Comparison of ENCODE assay signal across 21 cellular contexts in genomic region chr21:45629046-45629981, GRCh38. TPM values are rescaled to one million over a fixed set of nuclear protein-coding genes. Genes with fewer than 3 reads are reported as not detected.
A peak's percentile ranks its signal among the peaks of the same experiment; 100 is the strongest.
DNase-seq lines count a peak whose midpoint lies in the region; ATAC-seq and TF ChIP-seq lines count a peak whose summit lies in the region.
"Had no signal": no experiment of that assay in that cellular context is flagged by ENCODE, and none has a peak within 500 bp of the region (broad histone marks: within the 10 kb centered on the region; RNA-seq: fewer than 3 reads in every experiment).

No MANE protein-coding gene starts in this region.

- H2AK5ac ChIP-seq in neuronal stem cell (ENCODE audit: low read depth, low read length) = peak overlapping the region; percentile 81

- intact Hi-C loops in vagina (cut with DNase I) (no loop called here), Right ventricle myocardium inferior (cut with DNase I) (no loop called here)

- DNase-seq in GM13977 (ENCODE audit: low spot score) (peak; percentile 7), coronary artery (ENCODE audit: low spot score) (peak; percentile 54), neuronal stem cell (ENCODE audit: low spot score) (no peak), vagina (ENCODE audit: extremely low spot score in 2 of 2) (peak; percentile 75 to 85), GM20000 (ENCODE audit: low spot score) (no peak), Right ventricle myocardium inferior (ENCODE audit: missing footprints) (no peak), erythroblast (lab: John Stamatoyannopoulos, UW) (no peak)
- DNase-seq: CD8-positive, alpha-beta memory T cell; GF-D8; IMR-90; Karpas-422; NCI-H1105; NCI-H1694 treated with DMSO at 0.1 percent for 48 hours; NCI-H2107; NCI-H2227 treated with DMSO at 0.1 percent for 48 hours; NCI-H524; Right ventricle myocardium superior; SK-N-SH had no signal

- H3K79me1 ChIP-seq in neuronal stem cell (ENCODE audit: low read depth, low read length) = no peaks in the 10 kb centered on the region

- H3K9ac ChIP-seq in neuronal stem cell (ENCODE audit: low read depth, low read length, poor library complexity) = no peak overlapping the region
- H3K9ac ChIP-seq: SK-N-SH had no signal

- no peak for TF ChIP-seq CTCF in GM13977 (IDR thresholded peaks at IDR 0.05; ENCODE audit: extremely low read depth, insufficient read depth, missing control alignments)
- TF ChIP-seq CTCF in coronary artery (IDR thresholded peaks at IDR 0.05) = no peak
- TF ChIP-seq CTCF in vagina (IDR thresholded peaks at IDR 0.05) = no peak
- no peak for TF ChIP-seq CTCF in GM20000 (IDR thresholded peaks at IDR 0.05; ENCODE audit: extremely low read depth, missing control alignments)

- peak overlapping the region; percentile 22 for H2BK12ac ChIP-seq in neuronal stem cell (ENCODE audit: low read length)

- peak overlapping the region; percentile 80 for H3K18ac ChIP-seq in neuronal stem cell (ENCODE audit: low read length)

- no peaks in the 10 kb centered on the region for H3K36me3 ChIP-seq in neuronal stem cell (replicated peaks in 1 of 2; ENCODE audit: control insufficient read depth in 2 of 2, insufficient read depth in 2 of 2, low read length in 2 of 2)
- H3K36me3 ChIP-seq in vagina = no peaks in the 10 kb centered on the region
- H3K36me3 ChIP-seq: HAP-1 had no signal

- H3K27ac ChIP-seq in coronary artery (no peak overlapping the region), neuronal stem cell (replicated peaks; ENCODE audit: low read length) (no peak overlapping the region), vagina (no peak overlapping the region)

- no peak overlapping the region for H2AFZ ChIP-seq in neuronal stem cell (ENCODE audit: low read length)

- no peak for TF ChIP-seq POLR2A in vagina (IDR thresholded peaks at IDR 0.05)
- TF ChIP-seq POLR2A in erythroblast (IDR thresholded peaks at IDR 0.05; ENCODE audit: low read length) = no peak

- no peak overlapping the region for H4K8ac ChIP-seq in neuronal stem cell (ENCODE audit: low read depth, low read length)

- H3K14ac ChIP-seq in neuronal stem cell (ENCODE audit: low read length) = peak overlapping the region; percentile 98

- in situ Hi-C loops in GM13977 (cut with MboI; ENCODE audit: low pct_unique_long_range_greater_than_20kb, low sequenced_read_pairs, unreplicated experiment) = no loop called here

- H3K4me3 ChIP-seq in coronary artery (no peak overlapping the region), neuronal stem cell (ENCODE audit: low read length in 2 of 2) (peak overlapping the region in 1 of 2 donors; percentile 60), vagina (no peak overlapping the region)
- H3K4me3 ChIP-seq: HAP-1 had no signal

- no CpG with 5 or more reads among the region's 31 CpGs for WGBS in neuronal stem cell (ENCODE audit: extremely low coverage in 2 of 2, insufficient read length in 2 of 2, insufficient replicate concordance in 1 of 2), 2 donors

- no peak overlapping the region for H2BK120ac ChIP-seq in neuronal stem cell (ENCODE audit: low read depth, low read length)

- ATAC-seq in Right ventricle myocardium inferior = no peak
- ATAC-seq: Panc1 had no signal

- H3K27me3 ChIP-seq in neuronal stem cell (ENCODE audit: control insufficient read depth in 3 of 3, insufficient read depth in 3 of 3, low read depth in 1 of 3, low read length in 3 of 3) = no peaks in the 10 kb centered on the region
- H3K27me3 ChIP-seq in vagina = no peaks in the 10 kb centered on the region

- no peaks in the 10 kb centered on the region for H3K4me1 ChIP-seq in neuronal stem cell (ENCODE audit: control insufficient read depth in 2 of 2, insufficient read depth in 1 of 2, low read depth in 1 of 2, low read length in 2 of 2)
- no peaks in the 10 kb centered on the region for H3K4me1 ChIP-seq in vagina
- H3K4me1 ChIP-seq: HAP-1 had no signal

- no peak overlapping the region for H3K4me2 ChIP-seq in neuronal stem cell (ENCODE audit: insufficient read depth, low read length, poor library complexity, severe bottlenecking)
- H3K4me2 ChIP-seq: SK-N-SH had no signal

- no peak overlapping the region for H3K4ac ChIP-seq in neuronal stem cell (ENCODE audit: low read length)

- no peak overlapping the region for H2BK15ac ChIP-seq in neuronal stem cell (ENCODE audit: low read length)

- peak overlapping the region; percentile 29 for H2BK5ac ChIP-seq in neuronal stem cell (ENCODE audit: low read length)

- no peak overlapping the region for H4K91ac ChIP-seq in neuronal stem cell (ENCODE audit: low read depth, low read length, poor library complexity)

- H3K9me3 ChIP-seq in neuronal stem cell (replicated peaks in 1 of 2; ENCODE audit: control insufficient read depth in 2 of 2, insufficient read depth in 1 of 2, low read depth in 1 of 2, low read length in 2 of 2) (no peaks in the 10 kb centered on the region), vagina (no peaks in the 10 kb centered on the region)
- H3K9me3 ChIP-seq: HAP-1, SK-N-SH had no signal

- H3K23ac ChIP-seq in neuronal stem cell (ENCODE audit: low read depth, low read length, poor library complexity) = peak overlapping the region; percentile 95

RNA-seq across cellular contexts. Expression of gene PCBP3, which starts 14.2 kb away (rescaled TPM):
- polyA plus RNA-seq in neuronal stem cell (2013, experiment 1 of 2) = 6.9 TPM
- polyA plus RNA-seq in neuronal stem cell (2013, experiment 2 of 2) = 6.2 TPM
- total RNA-seq in vagina (4.9 TPM), Right ventricle myocardium inferior (3.7 TPM)
- total RNA-seq: HT1080 had no signal

Comparison
In these comparisons a context has a peak if more than half of its experiments do, and no peak if none do; other contexts are left out.
1. DNase-seq: peak in GM13977 (single experiment), coronary artery (single experiment) and vagina (2 of 2); none in neuronal stem cell (single experiment), GM20000 (single experiment), Right ventricle myocardium inferior (single experiment) and erythroblast (0 of 2).